Comparison of ENCODE assay signal across 1 cellular context in genomic region chr17:37605813-37606505, GRCh38.
TF ChIP-seq lines count a peak whose summit lies in the region.

No MANE protein-coding gene starts in this region.

TF ChIP-seq in WTC11, 78 proteins besides CTCF, POLR2A, EP300 and RAD21 (continued from another document):
- no peak for TF ChIP-seq ATF1 (CRISPR knock-in tag; IDR thresholded peaks at IDR 0.05)
- TF ChIP-seq, protein P1, sequence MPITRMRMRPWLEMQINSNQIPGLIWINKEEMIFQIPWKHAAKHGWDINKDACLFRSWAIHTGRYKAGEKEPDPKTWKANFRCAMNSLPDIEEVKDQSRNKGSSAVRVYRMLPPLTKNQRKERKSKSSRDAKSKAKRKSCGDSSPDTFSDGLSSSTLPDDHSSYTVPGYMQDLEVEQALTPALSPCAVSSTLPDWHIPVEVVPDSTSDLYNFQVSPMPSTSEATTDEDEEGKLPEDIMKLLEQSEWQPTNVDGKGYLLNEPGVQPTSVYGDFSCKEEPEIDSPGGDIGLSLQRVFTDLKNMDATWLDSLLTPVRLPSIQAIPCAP (CRISPR knock-in tag; IDR thresholded peaks at IDR 0.05) = no peak
- TF ChIP-seq FOXP1 (CRISPR knock-in tag; IDR thresholded peaks at IDR 0.05; ENCODE audit: borderline replicate concordance) = no peak
